Comparison of ENCODE assay signal across 8 cellular contexts in genomic region chr15:76139368-76140068, GRCh38.
DNase-seq lines count a peak whose midpoint lies in the region; ATAC-seq lines count a peak whose summit lies in the region.

No MANE protein-coding gene starts in this region.

- DNase-seq in EL (peak; percentile 74), NCI-H526 (lab: John Stamatoyannopoulos, UW) (peak; percentile 61 to 88), medulla oblongata (ENCODE audit: extremely low spot score) (peak; percentile 80)
- DNase-seq in activated CD4-positive, alpha-beta T cell treated with anti-CD3 and anti-CD28 coated beads, Interleukin-2, amount 50 U/mL, for 48 hours: peak; percentile 83 to 87
- DNase-seq in effector CD8-positive, alpha-beta T cell (lab: John Stamatoyannopoulos, UW): peak; percentile 49
- DNase-seq in stimulated activated CD8-positive, alpha-beta memory T cell treated with anti-CD3 and anti-CD28 coated beads, Interleukin-15, amount 100 ng/mL, for 4 hours (ENCODE audit: low read depth in 2 of 2): peak; percentile 34 to 37

- ATAC-seq in HG02852 (IDR thresholded peaks at IDR 0.05; ENCODE audit: unreplicated experiment): peak; percentile 61
- ATAC-seq in GM19324 (IDR thresholded peaks at IDR 0.05; ENCODE audit: low FRiP score, unreplicated experiment): no peak
